Comparison of ENCODE assay signal across 21 cellular contexts in genomic region chr10:124105045-124105444, GRCh38. TPM values are rescaled to one million over a fixed set of nuclear protein-coding genes. Genes with fewer than 3 reads are reported as not detected.
DNase-seq lines count a peak whose midpoint lies in the region; ATAC-seq and TF ChIP-seq lines count a peak whose summit lies in the region.
"Had no signal": no experiment of that assay in that cellular context is flagged by ENCODE, and none has a peak within 500 bp of the region (broad histone marks: within the 10 kb centered on the region; RNA-seq: fewer than 3 reads in every experiment).

No MANE protein-coding gene starts in this region.

- H2BK15ac ChIP-seq in neuronal stem cell (ENCODE audit: low read length): no peak overlapping the region

- no peak overlapping the region for H3K23ac ChIP-seq in neuronal stem cell (ENCODE audit: low read depth, low read length, poor library complexity)

- H3K9me2 ChIP-seq in DOHH2 (replicated peaks; ENCODE audit: control insufficient read depth, low read length): no peaks in the 10 kb centered on the region

- H3K27ac Mint-ChIP-seq in activated T-helper 17 cell treated with anti-CD3 and anti-CD28 coated beads, Interleukin-2, amount 50 U/mL, for 72 hours: no peak overlapping the region
- H3K27ac Mint-ChIP-seq: CD4-positive, alpha-beta T cell; naive thymus-derived CD4-positive, alpha-beta T cell; progenitor cell of endocrine pancreas had no signal

- no peak for TF ChIP-seq CTCF in DOHH2 (IDR thresholded peaks at IDR 0.05; ENCODE audit: low read depth, low read length, poor library complexity, severe bottlenecking)
- TF ChIP-seq CTCF in Peyer's patch (IDR thresholded peaks at IDR 0.05): no peak
- peak; percentile 4 for TF ChIP-seq CTCF in foreskin keratinocyte (conservative IDR thresholded peaks at IDR 0.05)
- no peak for TF ChIP-seq CTCF in sigmoid colon (IDR thresholded peaks at IDR 0.05)

- H2BK120ac ChIP-seq in neuronal stem cell (ENCODE audit: low read depth, low read length): no peak overlapping the region

- no peak overlapping the region for H3K14ac ChIP-seq in neuronal stem cell (ENCODE audit: low read length)

- H3K36me3 ChIP-seq in DOHH2 (ENCODE audit: control insufficient read depth, low read length): no peaks in the 10 kb centered on the region
- H3K36me3 ChIP-seq in Peyer's patch: no peaks in the 10 kb centered on the region
- H3K36me3 ChIP-seq in sigmoid colon: no peaks in the 10 kb centered on the region
- H3K36me3 ChIP-seq in neuronal stem cell (replicated peaks in 1 of 2; ENCODE audit: control insufficient read depth in 2 of 2, insufficient read depth in 2 of 2, low read length in 2 of 2): no peaks in the 10 kb centered on the region
- H3K36me3 ChIP-seq: MG63 had no signal

- no peaks in the 10 kb centered on the region for H3K27me3 ChIP-seq in DOHH2 (ENCODE audit: control insufficient read depth, low read length)
- no peaks in the 10 kb centered on the region for H3K27me3 ChIP-seq in Peyer's patch
- no peaks in the 10 kb centered on the region for H3K27me3 ChIP-seq in foreskin keratinocyte
- no peaks in the 10 kb centered on the region for H3K27me3 ChIP-seq in sigmoid colon
- H3K27me3 ChIP-seq in neuronal stem cell (ENCODE audit: control insufficient read depth in 3 of 3, insufficient read depth in 3 of 3, low read depth in 1 of 3, low read length in 3 of 3): peaks cover 0 to 9% (median 0%) of the 10 kb centered on the region in 3 experiments
- H3K27me3 ChIP-seq: MG63 had no signal

- H3K18ac ChIP-seq in neuronal stem cell (ENCODE audit: low read length): no peak overlapping the region

- H3K4me1 ChIP-seq in DOHH2 (ENCODE audit: control insufficient read depth, low read length): peaks cover 59% of the 10 kb centered on the region
- peaks cover 0 to 13% (median 4%) of the 10 kb centered on the region in 4 donors for H3K4me1 ChIP-seq in Peyer's patch
- H3K4me1 ChIP-seq in foreskin keratinocyte: peaks cover 16% of the 10 kb centered on the region
- peaks cover 0 to 37% (median 34%) of the 10 kb centered on the region in 4 donors for H3K4me1 ChIP-seq in sigmoid colon
- H3K4me1 ChIP-seq in neuronal stem cell (ENCODE audit: control insufficient read depth in 2 of 2, insufficient read depth in 1 of 2, low read depth in 1 of 2, low read length in 2 of 2): peaks cover 9 to 17% of the 10 kb centered on the region in 2 donors

- peaks cover 4% of the 10 kb centered on the region for H3K4me1 Mint-ChIP-seq in activated T-helper 17 cell treated with anti-CD3 and anti-CD28 coated beads, Interleukin-2, amount 50 U/mL, for 72 hours
- H3K4me1 Mint-ChIP-seq: central memory CD8-positive, alpha-beta T cell had no signal

- H3K4me3 Mint-ChIP-seq in activated T-helper 17 cell treated with anti-CD3 and anti-CD28 coated beads, Interleukin-2, amount 50 U/mL, for 72 hours: no peak overlapping the region
- H3K4me3 Mint-ChIP-seq: CD4-positive, alpha-beta T cell; central memory CD8-positive, alpha-beta T cell; naive thymus-derived CD4-positive, alpha-beta T cell; type B pancreatic cell had no signal

- H3K9ac ChIP-seq in neuronal stem cell (ENCODE audit: low read depth, low read length, poor library complexity): no peak overlapping the region

- peak overlapping the region; percentile 54 for H3K4me3 ChIP-seq in DOHH2 (ENCODE audit: low read length)
- no peak overlapping the region for H3K4me3 ChIP-seq in Peyer's patch
- H3K4me3 ChIP-seq in sigmoid colon: no peak overlapping the region
- no peak overlapping the region for H3K4me3 ChIP-seq in neuronal stem cell (ENCODE audit: low read length in 2 of 2)
- H3K4me3 ChIP-seq: lung, MG63 had no signal

- no peaks in the 10 kb centered on the region for H3K79me1 ChIP-seq in neuronal stem cell (ENCODE audit: low read depth, low read length)

- H3K79me2 ChIP-seq in DOHH2 (ENCODE audit: control insufficient read depth, low read length): no peaks in the 10 kb centered on the region

- H3K9me3 Mint-ChIP-seq in activated T-helper 17 cell treated with anti-CD3 and anti-CD28 coated beads, Interleukin-2, amount 50 U/mL, for 72 hours: no peaks in the 10 kb centered on the region
- H3K9me3 Mint-ChIP-seq: central memory CD8-positive, alpha-beta T cell; type B pancreatic cell had no signal

- H3F3A ChIP-seq in DOHH2 (ENCODE audit: control insufficient read depth, insufficient read depth): no peaks in the 10 kb centered on the region

- H3K4me2 ChIP-seq in DOHH2 (ENCODE audit: low read length): peak overlapping the region; percentile 54
- no peak overlapping the region for H3K4me2 ChIP-seq in neuronal stem cell (ENCODE audit: insufficient read depth, low read length, poor library complexity, severe bottlenecking)

- H3K9me3 ChIP-seq in DOHH2 (ENCODE audit: control insufficient read depth, insufficient read depth, low read length) (no peaks in the 10 kb centered on the region), Peyer's patch (no peaks in the 10 kb centered on the region), sigmoid colon (no peaks in the 10 kb centered on the region), neuronal stem cell (replicated peaks in 1 of 2; ENCODE audit: control insufficient read depth in 2 of 2, insufficient read depth in 1 of 2, low read depth in 1 of 2, low read length in 2 of 2) (no peaks in the 10 kb centered on the region)
- H3K9me3 ChIP-seq: MG63 had no signal

- TF ChIP-seq POLR2A in Peyer's patch (IDR thresholded peaks at IDR 0.05) (no peak), sigmoid colon (IDR thresholded peaks at IDR 0.05) (no peak)

- DNase-seq in Peyer's patch (no peak), foreskin keratinocyte (no peak), sigmoid colon (no peak), neuronal stem cell (ENCODE audit: low spot score) (no peak)
- no peak for DNase-seq in NK-92 treated with Interleukin-12 subunit alpha and Interleukin-12 subunit beta, amount 100 ng/mL, for 24 hours (lab: John Stamatoyannopoulos, UW)
- DNase-seq: CD4-positive, alpha-beta T cell; DMS79; effector CD4-positive, alpha-beta T cell; MG63; naive thymus-derived CD4-positive, alpha-beta T cell; NCI-H1930; NCI-H524 had no signal

- H2AK5ac ChIP-seq in neuronal stem cell (ENCODE audit: low read depth, low read length): no peak overlapping the region

- H4K91ac ChIP-seq in neuronal stem cell (ENCODE audit: low read depth, low read length, poor library complexity): no peak overlapping the region

- no peak overlapping the region for H2BK12ac ChIP-seq in neuronal stem cell (ENCODE audit: low read length)

- intact Hi-C loops in sigmoid colon (cut with DNase I): loop anchor here (5.0 to 10.0 kb wide), 3 partner anchors 47 to 420 kb away; no protein-coding TSS in a partner anchor

- no peak overlapping the region for H4K8ac ChIP-seq in neuronal stem cell (ENCODE audit: low read depth, low read length)

- no peak for TF ChIP-seq EP300 in sigmoid colon (IDR thresholded peaks at IDR 0.05)

- peaks cover 5% of the 10 kb centered on the region for H3K27me3 Mint-ChIP-seq in activated T-helper 17 cell treated with anti-CD3 and anti-CD28 coated beads, Interleukin-2, amount 50 U/mL, for 72 hours

- no peaks in the 10 kb centered on the region for H3K36me3 Mint-ChIP-seq in activated T-helper 17 cell treated with anti-CD3 and anti-CD28 coated beads, Interleukin-2, amount 50 U/mL, for 72 hours (ENCODE audit: low read depth)
- H3K36me3 Mint-ChIP-seq: type B pancreatic cell had no signal

- no peaks in the 10 kb centered on the region for H4K20me1 ChIP-seq in DOHH2 (ENCODE audit: control insufficient read depth, insufficient read depth, low read depth, low read length)

- no peak overlapping the region for H2AFZ ChIP-seq in neuronal stem cell (ENCODE audit: low read length)

- no peak overlapping the region for H2BK5ac ChIP-seq in neuronal stem cell (ENCODE audit: low read length)

- no peak overlapping the region for H3K4ac ChIP-seq in neuronal stem cell (ENCODE audit: low read length)

- ATAC-seq in foreskin keratinocyte: no peak
- ATAC-seq in activated T-helper 17 cell treated with anti-CD3 and anti-CD28 coated beads, Interleukin-2, amount 50 U/mL, for 72 hours (replicated peaks): no peak
- ATAC-seq in GM18517 (IDR thresholded peaks at IDR 0.05; ENCODE audit: unreplicated experiment): no peak
- ATAC-seq: naive thymus-derived CD4-positive, alpha-beta T cell had no signal

- peak overlapping the region; percentile 10; the same call in 1 of the 2 replicates for H3K27ac ChIP-seq in DOHH2 (ENCODE audit: low read depth, low read length)
- peak overlapping the region in 3 of 4 donors; percentile 21 to 75 (median 61) for H3K27ac ChIP-seq in Peyer's patch
- peak overlapping the region; percentile 81 for H3K27ac ChIP-seq in foreskin keratinocyte
- H3K27ac ChIP-seq in sigmoid colon: peak overlapping the region; percentile 82 to 84 (median 83)
- no peak overlapping the region for H3K27ac ChIP-seq in neuronal stem cell (replicated peaks; ENCODE audit: low read length)

- WGBS in sigmoid colon, 2 donors: 83 to 87% methylated on average over 6 of the region's 6 CpGs
- WGBS in neuronal stem cell (ENCODE audit: extremely low coverage in 2 of 2, insufficient read length in 2 of 2, insufficient replicate concordance in 1 of 2), 2 donors: no CpG with 5 or more reads among the region's 6 CpGs

RNA-seq across cellular contexts. Expression of gene CHST15, which starts 11.6 kb away (rescaled TPM):
- total RNA-seq in Peyer's patch (10 to 100 TPM in 2 of 4 donors, 1 to 10 TPM in 2; 3.9 to 55.3 (median 10.9) TPM), foreskin keratinocyte (28.2 and 31.9 TPM in 2 replicates), sigmoid colon (10 to 100 TPM; 29.9 to 57.9 (median 43.8) TPM)
- polyA plus RNA-seq in foreskin keratinocyte (13.0 and 13.4 TPM in 2 replicates), sigmoid colon (1 to 10 TPM; 2.4 to 8.7 (median 3.5) TPM)
- 0.42 TPM for polyA plus RNA-seq in neuronal stem cell (2013, experiment 1 of 2)
- 0.43 TPM for polyA plus RNA-seq in neuronal stem cell (2013, experiment 2 of 2)
- 10 to 100 TPM in 1 of 2 donors, under 1 TPM in 1; 0.56 to 10.9 TPM for total RNA-seq in activated T-helper 17 cell treated with anti-CD3 and anti-CD28 coated beads, Interleukin-2, amount 50 U/mL, for 72 hours
- total RNA-seq: activated CD8-positive, alpha-beta memory T cell treated with anti-CD3 and anti-CD28 coated beads for 36 hours; SK-MEL-5 had no signal
